Comparison of ENCODE assay signal across 1 cellular context in the genomic region with DNA sequence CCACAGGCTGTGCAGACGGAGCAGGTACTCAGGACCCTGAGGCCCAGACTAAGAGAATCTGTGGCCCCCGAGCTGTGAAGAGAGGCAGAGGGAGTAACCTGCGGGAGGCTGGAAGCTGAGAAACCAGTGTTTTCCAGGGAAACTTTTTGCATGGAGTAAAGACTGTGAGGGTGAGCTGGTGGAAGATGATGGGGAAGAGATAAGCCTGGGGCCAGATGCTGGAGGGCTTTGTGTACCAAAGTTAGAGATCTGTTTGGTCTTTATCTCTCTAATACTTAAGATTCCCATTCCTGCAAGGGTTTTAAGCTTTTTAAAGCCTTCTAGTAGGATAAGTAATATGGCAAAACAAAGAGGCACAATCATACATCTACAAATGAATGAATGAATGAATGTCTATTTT.
TF ChIP-seq lines count a peak whose summit lies in the region.

No MANE protein-coding gene starts in this region.

TF ChIP-seq in GM23338, 12 proteins besides CTCF, POLR2A, EP300 and RAD21 (continued from another document):
- TF ChIP-seq, protein P1, sequence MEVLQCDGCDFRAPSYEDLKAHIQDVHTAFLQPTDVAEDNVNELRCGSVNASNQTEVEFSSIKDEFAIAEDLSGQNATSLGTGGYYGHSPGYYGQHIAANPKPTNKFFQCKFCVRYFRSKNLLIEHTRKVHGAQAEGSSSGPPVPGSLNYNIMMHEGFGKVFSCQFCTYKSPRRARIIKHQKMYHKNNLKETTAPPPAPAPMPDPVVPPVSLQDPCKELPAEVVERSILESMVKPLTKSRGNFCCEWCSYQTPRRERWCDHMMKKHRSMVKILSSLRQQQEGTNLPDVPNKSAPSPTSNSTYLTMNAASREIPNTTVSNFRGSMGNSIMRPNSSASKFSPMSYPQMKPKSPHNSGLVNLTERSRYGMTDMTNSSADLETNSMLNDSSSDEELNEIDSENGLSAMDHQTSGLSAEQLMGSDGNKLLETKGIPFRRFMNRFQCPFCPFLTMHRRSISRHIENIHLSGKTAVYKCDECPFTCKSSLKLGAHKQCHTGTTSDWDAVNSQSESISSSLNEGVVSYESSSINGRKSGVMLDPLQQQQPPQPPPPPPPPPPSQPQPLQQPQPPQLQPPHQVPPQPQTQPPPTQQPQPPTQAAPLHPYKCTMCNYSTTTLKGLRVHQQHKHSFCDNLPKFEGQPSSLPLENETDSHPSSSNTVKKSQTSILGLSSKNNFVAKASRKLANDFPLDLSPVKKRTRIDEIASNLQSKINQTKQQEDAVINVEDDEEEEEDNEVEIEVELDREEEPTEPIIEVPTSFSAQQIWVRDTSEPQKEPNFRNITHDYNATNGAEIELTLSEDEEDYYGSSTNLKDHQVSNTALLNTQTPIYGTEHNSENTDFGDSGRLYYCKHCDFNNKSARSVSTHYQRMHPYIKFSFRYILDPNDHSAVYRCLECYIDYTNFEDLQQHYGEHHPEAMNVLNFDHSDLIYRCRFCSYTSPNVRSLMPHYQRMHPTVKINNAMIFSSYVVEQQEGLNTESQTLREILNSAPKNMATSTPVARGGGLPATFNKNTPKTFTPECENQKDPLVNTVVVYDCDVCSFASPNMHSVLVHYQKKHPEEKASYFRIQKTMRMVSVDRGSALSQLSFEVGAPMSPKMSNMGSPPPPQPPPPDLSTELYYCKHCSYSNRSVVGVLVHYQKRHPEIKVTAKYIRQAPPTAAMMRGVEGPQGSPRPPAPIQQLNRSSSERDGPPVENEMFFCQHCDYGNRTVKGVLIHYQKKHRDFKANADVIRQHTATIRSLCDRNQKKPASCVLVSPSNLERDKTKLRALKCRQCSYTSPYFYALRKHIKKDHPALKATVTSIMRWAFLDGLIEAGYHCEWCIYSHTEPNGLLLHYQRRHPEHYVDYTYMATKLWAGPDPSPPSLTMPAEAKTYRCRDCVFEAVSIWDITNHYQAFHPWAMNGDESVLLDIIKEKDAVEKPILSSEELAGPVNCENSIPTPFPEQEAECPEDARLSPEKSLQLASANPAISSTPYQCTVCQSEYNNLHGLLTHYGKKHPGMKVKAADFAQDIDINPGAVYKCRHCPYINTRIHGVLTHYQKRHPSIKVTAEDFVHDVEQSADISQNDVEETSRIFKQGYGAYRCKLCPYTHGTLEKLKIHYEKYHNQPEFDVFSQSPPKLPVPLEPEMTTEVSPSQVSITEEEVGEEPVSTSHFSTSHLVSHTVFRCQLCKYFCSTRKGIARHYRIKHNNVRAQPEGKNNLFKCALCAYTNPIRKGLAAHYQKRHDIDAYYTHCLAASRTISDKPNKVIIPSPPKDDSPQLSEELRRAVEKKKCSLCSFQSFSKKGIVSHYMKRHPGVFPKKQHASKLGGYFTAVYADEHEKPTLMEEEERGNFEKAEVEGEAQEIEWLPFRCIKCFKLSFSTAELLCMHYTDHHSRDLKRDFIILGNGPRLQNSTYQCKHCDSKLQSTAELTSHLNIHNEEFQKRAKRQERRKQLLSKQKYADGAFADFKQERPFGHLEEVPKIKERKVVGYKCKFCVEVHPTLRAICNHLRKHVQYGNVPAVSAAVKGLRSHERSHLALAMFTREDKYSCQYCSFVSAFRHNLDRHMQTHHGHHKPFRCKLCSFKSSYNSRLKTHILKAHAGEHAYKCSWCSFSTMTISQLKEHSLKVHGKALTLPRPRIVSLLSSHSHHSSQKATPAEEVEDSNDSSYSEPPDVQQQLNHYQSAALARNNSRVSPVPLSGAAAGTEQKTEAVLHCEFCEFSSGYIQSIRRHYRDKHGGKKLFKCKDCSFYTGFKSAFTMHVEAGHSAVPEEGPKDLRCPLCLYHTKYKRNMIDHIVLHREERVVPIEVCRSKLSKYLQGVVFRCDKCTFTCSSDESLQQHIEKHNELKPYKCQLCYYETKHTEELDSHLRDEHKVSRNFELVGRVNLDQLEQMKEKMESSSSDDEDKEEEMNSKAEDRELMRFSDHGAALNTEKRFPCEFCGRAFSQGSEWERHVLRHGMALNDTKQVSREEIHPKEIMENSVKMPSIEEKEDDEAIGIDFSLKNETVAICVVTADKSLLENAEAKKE (CRISPR knock-in tag; IDR thresholded peaks at IDR 0.05), result no peak
- no peak for TF ChIP-seq EZH2 (IDR thresholded peaks at IDR 0.05; ENCODE audit: low read depth, unreplicated experiment)
- TF ChIP-seq CREB1 (CRISPR knock-in tag; IDR thresholded peaks at IDR 0.05; ENCODE audit: low read depth), result no peak
- no peak for TF ChIP-seq ETS1 (IDR thresholded peaks at IDR 0.05)
- TF ChIP-seq ZNF331 (CRISPR knock-in tag; IDR thresholded peaks at IDR 0.05; ENCODE audit: low read depth), result no peak
- TF ChIP-seq NANOG (IDR thresholded peaks at IDR 0.05; ENCODE audit: borderline replicate concordance), result no peak
- no peak for TF ChIP-seq EZH2phosphoT487 (IDR thresholded peaks at IDR 0.05; ENCODE audit: unreplicated experiment)
- no peak for TF ChIP-seq ZNF114 (CRISPR knock-in tag; IDR thresholded peaks at IDR 0.05)
- TF ChIP-seq STAT1 (IDR thresholded peaks at IDR 0.05; ENCODE audit: unreplicated experiment), result no peak
